In the genomic region with DNA sequence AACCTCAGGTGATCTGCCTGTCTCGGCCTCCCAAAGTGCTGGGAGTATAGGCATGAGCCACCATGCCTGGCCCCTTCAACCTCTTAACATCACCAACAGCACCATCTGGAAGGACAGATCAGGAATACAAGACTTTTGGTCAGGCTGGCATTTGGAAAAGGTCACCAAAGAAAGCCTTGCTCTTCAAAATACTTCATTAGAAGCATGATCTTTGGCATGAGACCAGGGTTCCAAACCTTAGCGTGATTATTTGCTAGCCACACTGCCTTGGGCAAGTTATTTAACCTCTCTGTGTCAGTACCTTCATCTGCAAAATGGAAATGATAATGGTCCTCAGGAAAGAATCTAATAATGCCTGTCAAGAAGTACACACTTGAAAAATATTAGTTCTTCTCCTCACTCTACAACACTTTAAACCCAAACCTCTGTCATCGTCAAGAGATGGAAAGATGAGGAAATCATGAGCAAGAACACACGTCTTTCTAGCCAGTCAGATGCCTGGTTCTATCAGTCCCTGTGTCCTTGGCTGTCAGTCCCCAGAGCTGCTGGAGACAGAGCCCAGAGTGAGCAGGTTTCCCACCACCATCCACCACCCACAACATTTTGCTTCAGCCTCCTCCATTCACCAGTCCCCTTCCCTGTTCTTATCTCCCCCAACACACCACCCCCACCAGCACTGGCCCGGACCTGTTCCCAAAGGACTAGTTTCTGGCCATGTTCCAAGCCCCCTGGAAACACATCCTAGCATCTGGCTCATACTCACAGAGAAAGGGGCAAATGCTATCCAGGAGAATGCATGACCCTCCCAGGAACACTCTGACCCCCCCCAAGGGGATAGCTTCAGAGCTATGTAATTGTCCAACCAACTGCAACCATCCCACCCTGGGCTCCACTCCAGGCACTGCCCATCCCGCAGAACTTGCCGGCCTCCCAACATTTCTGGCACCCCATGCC, we compare ENCODE assay signal across 10 cellular contexts. TPM values are rescaled to one million over a fixed set of nuclear protein-coding genes. Genes with fewer than 3 reads are reported as not detected.
DNase-seq lines count a peak whose midpoint lies in the region; ATAC-seq and TF ChIP-seq lines count a peak whose summit lies in the region.
"Had no signal": no experiment of that assay in that cellular context is flagged by ENCODE, and none has a peak within 500 bp of the region (broad histone marks: within the 10 kb centered on the region; RNA-seq: fewer than 3 reads in every experiment).

No MANE protein-coding gene starts in this region.

- peak overlapping the region; percentile 94 for H3K4me3 Mint-ChIP-seq in type B pancreatic cell
- H3K4me3 Mint-ChIP-seq: activated naive CD4-positive, alpha-beta T cell treated with anti-CD3 and anti-CD28 coated beads, Interleukin-2, amount 50 U/mL, for 24 hours had no signal

- no peaks in the 10 kb centered on the region for H3K9me3 ChIP-seq in muscle layer of colon (ENCODE audit: low read length)

- CTCF ChIA-PET in RWPE1 (lab: Yijun Ruan, JAX) = no interaction called here

- no peaks in the 10 kb centered on the region for H3K27me3 ChIP-seq in muscle layer of colon (ENCODE audit: control insufficient read depth in 1 of 2, insufficient read depth in 2 of 2, low read length in 2 of 2)

- no peak for TF ChIP-seq CTCF in RWPE1 (conservative IDR thresholded peaks at IDR 0.05; ENCODE audit: low read depth)
- no peak for TF ChIP-seq CTCF in type B pancreatic cell (conservative IDR thresholded peaks at IDR 0.05)

- POLR2A ChIA-PET in RWPE1 (lab: Yijun Ruan, JAX; ENCODE audit: low non-redundant PET) = no interaction called here

- peak overlapping the region; percentile 80 for H3K9ac ChIP-seq in muscle layer of colon (ENCODE audit: low read length)

- H3K4me1 Mint-ChIP-seq in type B pancreatic cell (ENCODE audit: unreplicated experiment) = peaks cover 25% of the 10 kb centered on the region

- DNase-seq in RWPE1 (ENCODE audit: low spot score) (no peak), epidermal melanocyte (ENCODE audit: insufficient read length, low spot score) (peak; percentile 38), type B pancreatic cell (ENCODE audit: extremely low spot score, unreplicated experiment) (no peak)
- DNase-seq in stimulated activated naive CD4-positive, alpha-beta T cell treated with Interleukin-2 at 50 U/mL for 16 hours (lab: John Stamatoyannopoulos, UW) = no peak
- DNase-seq: GOT3, NCI-H2171 treated with DMSO at 0.1 percent for 48 hours had no signal

- no peak for ATAC-seq in GM18861 (IDR thresholded peaks at IDR 0.05; ENCODE audit: unreplicated experiment)
- ATAC-seq in GM21717 (IDR thresholded peaks at IDR 0.05; ENCODE audit: unreplicated experiment) = no peak

- H3K9me3 Mint-ChIP-seq in type B pancreatic cell = no peaks in the 10 kb centered on the region
- H3K9me3 Mint-ChIP-seq: activated naive CD4-positive, alpha-beta T cell treated with anti-CD3 and anti-CD28 coated beads, Interleukin-2, amount 50 U/mL, for 24 hours had no signal

- peak overlapping the region; percentile 79 for H3K27ac ChIP-seq in RWPE1
- no peak overlapping the region for H3K27ac ChIP-seq in muscle layer of colon (ENCODE audit: low read depth, low read length)

- peaks cover 15% of the 10 kb centered on the region for H3K4me1 ChIP-seq in muscle layer of colon (ENCODE audit: insufficient read depth, low read length)

- H3K36me3 ChIP-seq in muscle layer of colon (ENCODE audit: insufficient read depth, low read length) = no peaks in the 10 kb centered on the region

- peak overlapping the region in 1 of 2 donors; percentile 81 for H3K4me3 ChIP-seq in muscle layer of colon (ENCODE audit: low read depth in 1 of 2, low read length in 2 of 2)

- peak overlapping the region; percentile 71 for H3K27ac Mint-ChIP-seq in type B pancreatic cell
- H3K27ac Mint-ChIP-seq: activated naive CD4-positive, alpha-beta T cell treated with anti-CD3 and anti-CD28 coated beads, Interleukin-2, amount 50 U/mL, for 24 hours had no signal

- no peaks in the 10 kb centered on the region for H3K36me3 Mint-ChIP-seq in type B pancreatic cell
- H3K36me3 Mint-ChIP-seq: activated naive CD4-positive, alpha-beta T cell treated with anti-CD3 and anti-CD28 coated beads, Interleukin-2, amount 50 U/mL, for 24 hours had no signal

- H3K27me3 Mint-ChIP-seq in type B pancreatic cell = no peaks in the 10 kb centered on the region

RNA-seq across cellular contexts. Expression of a gene that starts 2.0 kb away (rescaled TPM):
- 40.5 and 54.4 TPM in 2 replicates for total RNA-seq in type B pancreatic cell (ENCODE audit: low replicate concordance)

RNA-seq across cellular contexts. Expression of a gene that starts 31.4 kb away (rescaled TPM):
- total RNA-seq in type B pancreatic cell (ENCODE audit: low replicate concordance) = 56.3 and 57.0 TPM in 2 replicates
